ENCODE assay signal across 1 cellular context in genomic region chr6:3195377-3195694, GRCh38.
TF ChIP-seq lines count a peak whose summit lies in the region.

No MANE protein-coding gene starts in this region.

TF ChIP-seq in HepG2, 621 proteins besides CTCF, POLR2A, EP300 and RAD21:
- no peak for TF ChIP-seq HNF1A (IDR thresholded peaks at IDR 0.05; ENCODE audit: low read depth)
- TF ChIP-seq HNF1A (CRISPR knock-in tag; IDR thresholded peaks at IDR 0.05; ENCODE audit: borderline replicate concordance): 0 out of 2 replicates have a peak, but pooled peaks have one; percentile 3
- TF ChIP-seq MIER3 (CRISPR knock-in tag; IDR thresholded peaks at IDR 0.05; ENCODE audit: borderline replicate concordance): no peak
- 0 out of 2 replicates have a peak, but pooled peaks have one; percentile 2 for TF ChIP-seq ZNF441 (CRISPR knock-in tag; IDR thresholded peaks at IDR 0.05; ENCODE audit: borderline replicate concordance)
- TF ChIP-seq ZNF678 (CRISPR knock-in tag; IDR thresholded peaks at IDR 0.05): 0 out of 2 replicates have a peak, but pooled peaks have one; percentile 15
- 0 out of 2 replicates have a peak, but pooled peaks have one; percentile 9 for TF ChIP-seq ZSCAN25 (CRISPR knock-in tag; IDR thresholded peaks at IDR 0.05)
- 0 out of 2 replicates have a peak, but pooled peaks have one; percentile 7 for TF ChIP-seq ZNF234 (CRISPR knock-in tag; conservative IDR thresholded peaks at IDR 0.05)
- TF ChIP-seq USF2 (IDR thresholded peaks at IDR 0.05; ENCODE audit: low read depth, low read length): no peak
- TF ChIP-seq USF2 (CRISPR knock-in tag; IDR thresholded peaks at IDR 0.05; ENCODE audit: borderline replicate concordance): 0 out of 2 replicates have a peak, but pooled peaks have one; percentile 28
- no peak for TF ChIP-seq FOXP4 (CRISPR knock-in tag; IDR thresholded peaks at IDR 0.05)
- peak; percentile 66; the same call in 1 of the 2 replicates for TF ChIP-seq ZNF430 (CRISPR knock-in tag; IDR thresholded peaks at IDR 0.05)
- 0 out of 2 replicates have a peak, but pooled peaks have one; percentile 29 for TF ChIP-seq ZBTB7A (CRISPR knock-in tag; IDR thresholded peaks at IDR 0.05)
